Comparison of ENCODE assay signal across 1 cellular context in genomic region chr17:78747479-78747878, GRCh38.
TF ChIP-seq lines count a peak whose summit lies in the region.

No MANE protein-coding gene starts in this region.

TF ChIP-seq in HepG2, 621 proteins besides CTCF, POLR2A, EP300 and RAD21 (continued from another document):
- TF ChIP-seq E2F1 (CRISPR knock-in tag; IDR thresholded peaks at IDR 0.05) (no peak), SATB2 (CRISPR knock-in tag; IDR thresholded peaks at IDR 0.05) (no peak), ZNF264 (CRISPR knock-in tag; IDR thresholded peaks at IDR 0.05) (no peak), ZNF704 (CRISPR knock-in tag; IDR thresholded peaks at IDR 0.05; ENCODE audit: borderline replicate concordance) (0 out of 2 replicates have a peak, but pooled peaks have one; percentile 5), GABPA (IDR thresholded peaks at IDR 0.05; ENCODE audit: low read depth, low read length) (no peak), GABPA (CRISPR knock-in tag; IDR thresholded peaks at IDR 0.05; ENCODE audit: low read depth) (no peak), ZNF687 (CRISPR knock-in tag; IDR thresholded peaks at IDR 0.05) (no peak), ZNF468 (CRISPR knock-in tag; IDR thresholded peaks at IDR 0.05) (no peak), PHB2 (IDR thresholded peaks at IDR 0.05; ENCODE audit: partially characterized antibody) (no peak), ZNF570 (CRISPR knock-in tag; IDR thresholded peaks at IDR 0.05; ENCODE audit: borderline replicate concordance) (no peak), SMAD9 (CRISPR knock-in tag; IDR thresholded peaks at IDR 0.05) (no peak), ZNF225 (CRISPR knock-in tag; IDR thresholded peaks at IDR 0.05) (no peak), POGK (CRISPR knock-in tag; conservative IDR thresholded peaks at IDR 0.05) (no peak), RXRB (CRISPR knock-in tag; IDR thresholded peaks at IDR 0.05; ENCODE audit: borderline replicate concordance) (no peak), ZNF232 (CRISPR knock-in tag; IDR thresholded peaks at IDR 0.05; ENCODE audit: borderline replicate concordance) (no peak), ETV6 (CRISPR knock-in tag; conservative IDR thresholded peaks at IDR 0.05) (no peak), NFYB (CRISPR knock-in tag; IDR thresholded peaks at IDR 0.05) (no peak), PCBP2 (optimal IDR thresholded peaks at IDR 0.05; ENCODE audit: low read depth, low read length, poor library complexity, severe bottlenecking) (peak; percentile 56), GTF2F1 (IDR thresholded peaks at IDR 0.05; ENCODE audit: low read length) (no peak), ZNF646 (CRISPR knock-in tag; IDR thresholded peaks at IDR 0.05) (no peak), PRDM10 (CRISPR knock-in tag; IDR thresholded peaks at IDR 0.05; ENCODE audit: low read depth) (no peak), FOSL1 (CRISPR knock-in tag; IDR thresholded peaks at IDR 0.05; ENCODE audit: borderline replicate concordance) (no peak), ZNF136 (CRISPR knock-in tag; IDR thresholded peaks at IDR 0.05; ENCODE audit: low read depth) (no peak), CEBPG (CRISPR knock-in tag; IDR thresholded peaks at IDR 0.05) (0 out of 2 replicates have a peak, but pooled peaks have one; percentile 16), KDM3A (CRISPR knock-in tag; IDR thresholded peaks at IDR 0.05; ENCODE audit: low read depth) (no peak), ZNF431 (CRISPR knock-in tag; IDR thresholded peaks at IDR 0.05; ENCODE audit: borderline replicate concordance, low read depth) (no peak), TRIM24 (CRISPR knock-in tag; IDR thresholded peaks at IDR 0.05) (no peak), ZEB1 (IDR thresholded peaks at IDR 0.05; ENCODE audit: insufficient replicate concordance, low read depth) (no peak), HDAC6 (IDR thresholded peaks at IDR 0.05; ENCODE audit: low read depth, low read length) (no peak), ZNF543 (CRISPR knock-in tag; IDR thresholded peaks at IDR 0.05) (0 out of 2 replicates have a peak, but pooled peaks have one; percentile 5), REPIN1 (CRISPR knock-in tag; IDR thresholded peaks at IDR 0.05; ENCODE audit: borderline replicate concordance, low read depth) (no peak), ZNF761 (CRISPR knock-in tag; conservative IDR thresholded peaks at IDR 0.05) (no peak), ZBTB7A (CRISPR knock-in tag; IDR thresholded peaks at IDR 0.05) (no peak)
